1 cellular context compared by ENCODE assay signal in the genomic region with DNA sequence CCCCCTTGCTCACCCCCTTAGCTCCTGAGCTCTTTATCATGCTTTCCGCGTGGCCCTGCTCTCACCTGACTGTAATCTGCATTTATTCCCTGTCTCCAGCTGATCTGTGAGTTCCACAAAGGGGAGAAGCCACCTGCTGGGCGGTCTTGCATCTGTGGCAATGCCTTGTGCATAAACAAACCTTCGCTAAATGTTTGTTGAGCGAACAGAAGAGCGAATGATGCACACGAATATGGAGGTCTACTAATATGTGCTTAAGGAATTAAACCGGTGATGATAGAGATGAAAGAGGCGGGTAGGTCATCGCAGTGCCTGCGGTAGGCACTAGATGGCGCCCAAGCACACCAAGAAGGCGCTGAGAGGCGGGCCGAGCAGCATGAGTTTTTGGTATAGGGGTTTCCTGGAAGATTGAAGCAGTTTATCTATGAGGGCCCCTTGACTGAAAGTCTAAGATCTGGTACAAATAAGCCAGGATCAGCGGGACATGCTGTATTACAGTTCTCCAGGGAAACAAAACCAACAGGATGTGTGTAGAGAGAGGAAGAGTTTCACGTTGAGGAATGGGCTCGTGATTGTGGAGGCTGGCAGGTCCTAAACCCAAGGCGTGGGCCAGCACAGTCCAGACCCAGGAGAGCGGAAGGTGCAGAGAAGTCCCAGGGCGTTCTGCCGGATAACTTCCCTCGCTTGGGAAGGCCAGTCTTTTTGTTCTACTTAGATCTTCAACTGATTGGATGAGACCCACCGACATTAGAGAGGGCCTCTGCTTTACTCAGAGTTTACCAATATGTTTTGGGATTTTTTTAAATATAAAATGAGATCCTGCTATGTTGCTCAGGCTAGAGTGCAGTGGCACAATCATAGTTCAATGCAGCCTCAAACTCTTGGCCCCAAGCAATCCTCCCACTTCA.
TF ChIP-seq lines count a peak whose summit lies in the region.

No MANE protein-coding gene starts in this region.

TF ChIP-seq in A549, 52 proteins besides CTCF, POLR2A, EP300 and RAD21 (continued from another document):
- TF ChIP-seq BCL3 (IDR thresholded peaks at IDR 0.05): no peak
